In the genomic region with DNA sequence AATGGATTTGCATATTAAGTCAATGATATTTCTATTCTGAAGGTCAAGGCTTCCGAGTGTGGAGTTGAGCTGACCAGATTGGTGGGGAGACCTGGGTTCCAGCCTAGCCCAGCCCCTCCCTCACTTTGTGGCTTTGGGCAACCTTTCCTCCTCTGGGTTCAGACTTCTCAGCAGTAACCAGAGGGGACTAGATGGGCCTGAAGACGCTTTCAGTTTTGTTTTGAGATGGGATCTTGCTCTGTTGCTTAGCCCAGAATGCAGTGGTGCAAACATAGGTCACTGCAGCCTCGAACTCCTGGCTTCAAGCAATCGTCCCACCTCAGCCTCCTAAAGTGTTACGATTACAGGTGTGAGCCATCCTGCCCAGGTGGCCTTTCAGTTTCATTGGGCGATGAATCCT, we compare ENCODE assay signal across 15 cellular contexts.
"Had no signal": no experiment of that assay in that cellular context is flagged by ENCODE, and none has a peak within 500 bp of the region (broad histone marks: within the 10 kb centered on the region; RNA-seq: fewer than 3 reads in every experiment).

No MANE protein-coding gene starts in this region.

- H3K36me3 Mint-ChIP-seq: brain had no signal

- H3K27ac ChIP-seq: hepatocyte, neutrophil, skin epidermis, tibial artery, uterus had no signal

- H3K9me3 Mint-ChIP-seq: activated naive CD4-positive, alpha-beta T cell treated with anti-CD3 and anti-CD28 coated beads, Interleukin-2, amount 50 U/mL, for 72 hours; activated T-helper 2 cell treated with anti-CD3 and anti-CD28 coated beads, Interferon-gamma antibody, Interleukin-2, Interleukin-4, amounts not matched to agents 10 μg/mL and 5 μg/mL and 100 μg/mL, durations not matched to agents 14 hours and 24 hours and 36 hours; central memory CD8-positive, alpha-beta T cell; dendritic cell treated with granulocyte-macrophage colony-stimulating factor and Interleukin-4, amounts not matched to agents 40 ng/mL and 50 ng/mL, for 4 days had no signal

- H2AFZ ChIP-seq: hepatocyte had no signal

- H3K9me3 ChIP-seq: neutrophil, tibial artery, uterus had no signal

- DNase-seq: activated T-cell treated with anti-CD3 and anti-CD28 coated beads for 4 hours, amniotic stem cell, erythroblast, left ventricle myocardium superior, posterior cingulate gyrus, tibial artery, uterus had no signal

- H3K79me2 ChIP-seq: hepatocyte had no signal

- H3K27ac Mint-ChIP-seq: activated naive CD4-positive, alpha-beta T cell treated with anti-CD3 and anti-CD28 coated beads, Interleukin-2, amount 50 U/mL, for 72 hours; activated T-helper 2 cell treated with anti-CD3 and anti-CD28 coated beads, Interferon-gamma antibody, Interleukin-2, Interleukin-4, amounts not matched to agents 10 μg/mL and 5 μg/mL and 100 μg/mL, durations not matched to agents 14 hours and 24 hours and 36 hours; brain; dendritic cell treated with granulocyte-macrophage colony-stimulating factor and Interleukin-4, amounts not matched to agents 40 ng/mL and 50 ng/mL, for 4 days had no signal

- H3K4me3 Mint-ChIP-seq: brain; central memory CD8-positive, alpha-beta T cell; dendritic cell treated with granulocyte-macrophage colony-stimulating factor and Interleukin-4, amounts not matched to agents 40 ng/mL and 50 ng/mL, for 4 days had no signal

- H3K4me2 ChIP-seq: hepatocyte had no signal

- ATAC-seq: activated naive CD4-positive, alpha-beta T cell treated with anti-CD3 and anti-CD28 coated beads, Interleukin-2, amount 50 U/mL, for 72 hours; left ventricle myocardium superior had no signal
